ENCODE assay signal across 9 cellular contexts in genomic region chr9:76873056-76873792, GRCh38. TPM values are rescaled to one million over a fixed set of nuclear protein-coding genes. Genes with fewer than 3 reads are reported as not detected.
DNase-seq lines count a peak whose midpoint lies in the region; ATAC-seq and TF ChIP-seq lines count a peak whose summit lies in the region.
"Had no signal": no experiment of that assay in that cellular context is flagged by ENCODE, and none has a peak within 500 bp of the region (broad histone marks: within the 10 kb centered on the region; RNA-seq: fewer than 3 reads in every experiment).

No MANE protein-coding gene starts in this region.

- intact Hi-C loops in activated T-helper 1 cell treated with anti-CD3 and anti-CD28 coated beads, Interleukin-12 subunit alpha, Interleukin-12 subunit beta, Interleukin-2, Interleukin-4 antibody, amounts not matched to agents 30 ng/mL and 10 ng/mL and 1 ng/mL, durations not matched to agents 14 hours and 24 hours and 36 hours (cut with micrococcal nuclease): no loop called here

- no peaks in the 10 kb centered on the region for H3K36me3 Mint-ChIP-seq in activated T-helper 1 cell treated with anti-CD3 and anti-CD28 coated beads, Interleukin-12 subunit alpha, Interleukin-12 subunit beta, Interleukin-2, Interleukin-4 antibody, amounts not matched to agents 30 ng/mL and 10 ng/mL and 1 ng/mL, durations not matched to agents 14 hours and 24 hours and 36 hours (ENCODE audit: low read depth)

- no peak overlapping the region for H3K4me3 ChIP-seq in fibroblast of mammary gland (ENCODE audit: control insufficient read depth, low read depth, low read length)

- no peak for ATAC-seq in GM21529 (IDR thresholded peaks at IDR 0.05; ENCODE audit: unreplicated experiment)
- ATAC-seq in HG03571 (IDR thresholded peaks at IDR 0.05; ENCODE audit: unreplicated experiment): no peak

- H3K27me3 Mint-ChIP-seq in activated T-helper 1 cell treated with anti-CD3 and anti-CD28 coated beads, Interleukin-12 subunit alpha, Interleukin-12 subunit beta, Interleukin-2, Interleukin-4 antibody, amounts not matched to agents 30 ng/mL and 10 ng/mL and 1 ng/mL, durations not matched to agents 14 hours and 24 hours and 36 hours (ENCODE audit: insufficient read depth): peaks cover 8% of the 10 kb centered on the region

- no peak overlapping the region for H3K27ac Mint-ChIP-seq in activated T-helper 1 cell treated with anti-CD3 and anti-CD28 coated beads, Interleukin-12 subunit alpha, Interleukin-12 subunit beta, Interleukin-2, Interleukin-4 antibody, amounts not matched to agents 30 ng/mL and 10 ng/mL and 1 ng/mL, durations not matched to agents 14 hours and 24 hours and 36 hours

- no peak overlapping the region for H3K4me3 Mint-ChIP-seq in activated T-helper 1 cell treated with anti-CD3 and anti-CD28 coated beads, Interleukin-12 subunit alpha, Interleukin-12 subunit beta, Interleukin-2, Interleukin-4 antibody, amounts not matched to agents 30 ng/mL and 10 ng/mL and 1 ng/mL, durations not matched to agents 14 hours and 24 hours and 36 hours

- DNase-seq in DMS153 (lab: John Stamatoyannopoulos, UW) (peak; percentile 39), NCI-H748 (lab: John Stamatoyannopoulos, UW; ENCODE audit: unreplicated experiment) (peak; percentile 85), fibroblast of mammary gland (ENCODE audit: low read depth) (peak; percentile 75), nucleus accumbens (lab: John Stamatoyannopoulos, UW) (peak in 35 of 56 donors; percentile 9 to 66 (median 45)), T1000 (lab: John Stamatoyannopoulos, UW) (no peak)
- no peak for DNase-seq in activated T-helper 1 cell treated with anti-CD3 and anti-CD28 coated beads, Interleukin-12 subunit alpha, Interleukin-12 subunit beta, Interleukin-2, Interleukin-4 antibody, amounts not matched to agents 30 ng/mL and 10 ng/mL and 1 ng/mL, durations not matched to agents 14 hours and 24 hours and 36 hours (ENCODE audit: low spot score)
- DNase-seq: stimulated activated CD4-positive, alpha-beta T cell treated with anti-CD3 and anti-CD28 coated beads, Interleukin-4, amount 100 ng/mL, for 4 hours had no signal

- TF ChIP-seq CTCF in fibroblast of mammary gland (conservative IDR thresholded peaks at IDR 0.05; ENCODE audit: control insufficient read depth, insufficient read depth, low read depth, low read length): peak; percentile 18

- H3K9me3 Mint-ChIP-seq in activated T-helper 1 cell treated with anti-CD3 and anti-CD28 coated beads, Interleukin-12 subunit alpha, Interleukin-12 subunit beta, Interleukin-2, Interleukin-4 antibody, amounts not matched to agents 30 ng/mL and 10 ng/mL and 1 ng/mL, durations not matched to agents 14 hours and 24 hours and 36 hours: no peaks in the 10 kb centered on the region

- H3K4me1 Mint-ChIP-seq in activated T-helper 1 cell treated with anti-CD3 and anti-CD28 coated beads, Interleukin-12 subunit alpha, Interleukin-12 subunit beta, Interleukin-2, Interleukin-4 antibody, amounts not matched to agents 30 ng/mL and 10 ng/mL and 1 ng/mL, durations not matched to agents 14 hours and 24 hours and 36 hours (ENCODE audit: low read depth): no peaks in the 10 kb centered on the region

RNA-seq across cellular contexts. Expression of gene PRUNE2, which starts 32.7 kb away (rescaled TPM):
- total RNA-seq in activated T-helper 1 cell treated with anti-CD3 and anti-CD28 coated beads, Interleukin-12 subunit alpha, Interleukin-12 subunit beta, Interleukin-2, Interleukin-4 antibody, amounts not matched to agents 30 ng/mL and 10 ng/mL and 1 ng/mL, durations not matched to agents 14 hours and 24 hours and 36 hours: 0.27 and 0.57 TPM in 2 replicates

Comparison
In these comparisons a context has a peak if more than half of its experiments do, and no peak if none do; other contexts are left out.
1. DNase-seq: peak in DMS153 (single experiment), NCI-H748 (single experiment), fibroblast of mammary gland (single experiment) and nucleus accumbens (35 of 56); none in T1000 (single experiment) and activated T-helper 1 cell treated with anti-CD3 and anti-CD28 coated beads, Interleukin-12 subunit alpha, Interleukin-12 subunit beta, Interleukin-2, Interleukin-4 antibody, amounts not matched to agents 30 ng/mL and 10 ng/mL and 1 ng/mL, durations not matched to agents 14 hours and 24 hours and 36 hours (single experiment).